Comparison of ENCODE assay signal across 13 cellular contexts in genomic region chr6:137698636-137699035, GRCh38.
A peak's percentile ranks its signal among the peaks of the same experiment; 100 is the strongest.
DNase-seq lines count a peak whose midpoint lies in the region; TF ChIP-seq lines count a peak whose summit lies in the region.
"Had no signal": no experiment of that assay in that cellular context is flagged by ENCODE, and none has a peak within 500 bp of the region (broad histone marks: within the 10 kb centered on the region; RNA-seq: fewer than 3 reads in every experiment).

No MANE protein-coding gene starts in this region.

- H3K79me2 ChIP-seq in Karpas-422 (ENCODE audit: low read length), result no peaks in the 10 kb centered on the region

- WGBS in stomach, 5 donors, result 63 to 75% (median 65%) methylated on average over 3 of the region's 3 CpGs

- peaks cover 61% of the 10 kb centered on the region for H3K4me1 ChIP-seq in SJSA1 (replicated peaks)
- H3K4me1 ChIP-seq in cardiac muscle cell (ENCODE audit: low read depth), result peaks cover 64% of the 10 kb centered on the region
- H3K4me1 ChIP-seq in stomach, result peaks cover 10 to 28% (median 21%) of the 10 kb centered on the region in 4 donors
- no peaks in the 10 kb centered on the region for H3K4me1 ChIP-seq in Karpas-422 (ENCODE audit: low read length)

- H3K9me3 ChIP-seq in SJSA1 (replicated peaks) (no peaks in the 10 kb centered on the region), cardiac muscle cell (ENCODE audit: low read depth) (no peaks in the 10 kb centered on the region), stomach (no peaks in the 10 kb centered on the region), Karpas-422 (ENCODE audit: low read length) (no peaks in the 10 kb centered on the region)
- H3K9me3 ChIP-seq: body of pancreas, heart left ventricle had no signal

- CTCF ChIA-PET in activated naive CD4-positive, alpha-beta T cell treated with anti-CD3 and anti-CD28 coated beads for 36 hours (lab: Charles Lee), result interaction anchor here (0.7 to 2.3 kb wide), 15 partner anchors 10 to 308 kb away, joined by 3 to 9 read pairs (median 4); no protein-coding TSS in a partner anchor

- H3K4me3 ChIP-seq in SJSA1, result no peak overlapping the region
- no peak overlapping the region for H3K4me3 ChIP-seq in cardiac muscle cell
- H3K4me3 ChIP-seq in stomach, result no peak overlapping the region
- no peak overlapping the region for H3K4me3 ChIP-seq in Karpas-422 (ENCODE audit: low read length)
- H3K4me3 ChIP-seq: body of pancreas, heart left ventricle had no signal

- no peak overlapping the region for H3K4me2 ChIP-seq in Karpas-422 (ENCODE audit: low read depth, low read length, poor library complexity, severe bottlenecking)

- no peaks in the 10 kb centered on the region for H4K20me1 ChIP-seq in Karpas-422 (ENCODE audit: insufficient read depth, low read depth, low read length)

- H3K27me3 ChIP-seq in SJSA1 (replicated peaks), result no peaks in the 10 kb centered on the region
- H3K27me3 ChIP-seq in cardiac muscle cell, result no peaks in the 10 kb centered on the region
- no peaks in the 10 kb centered on the region for H3K27me3 ChIP-seq in stomach
- no peaks in the 10 kb centered on the region for H3K27me3 ChIP-seq in Karpas-422 (ENCODE audit: low read length)
- H3K27me3 ChIP-seq: body of pancreas, heart left ventricle had no signal

- no peaks in the 10 kb centered on the region for H3K9me3 Mint-ChIP-seq in activated naive CD4-positive, alpha-beta T cell treated with anti-CD3 and anti-CD28 coated beads for 36 hours

- intact Hi-C loops in activated naive CD4-positive, alpha-beta T cell treated with anti-CD3 and anti-CD28 coated beads for 36 hours (cut with micrococcal nuclease), result loop anchor here (1.0 to 2.0 kb wide), 7 partner anchors 9 to 713 kb away; no protein-coding TSS in a partner anchor
- intact Hi-C loops in stomach (cut with DNase I; ENCODE audit: low total_unique reads), result no loop called here

- no peak overlapping the region for H3K9ac ChIP-seq in Karpas-422 (ENCODE audit: low read length)

- H3K36me3 ChIP-seq in SJSA1 (no peaks in the 10 kb centered on the region), cardiac muscle cell (no peaks in the 10 kb centered on the region), stomach (no peaks in the 10 kb centered on the region), Karpas-422 (ENCODE audit: insufficient read depth, low read length) (no peaks in the 10 kb centered on the region)
- H3K36me3 ChIP-seq: heart left ventricle had no signal

- no peak for DNase-seq in activated naive CD4-positive, alpha-beta T cell treated with anti-CD3 and anti-CD28 coated beads for 36 hours
- DNase-seq in activated naive CD4-positive, alpha-beta T cell treated with Interleukin-2 at 50 U/mL for 16 hours, result no peak
- peak in 1 of 2 experiments; percentile 34 for DNase-seq in SJSA1 (ENCODE audit: low read depth in 1 of 2, low spot score in 2 of 2)
- DNase-seq in cardiac muscle cell (ENCODE audit: low read depth in 1 of 2, low spot score in 1 of 2), result peak in 1 of 2 donors; percentile 26
- no peak for DNase-seq in stomach
- DNase-seq in Karpas-422, result no peak
- no peak for DNase-seq in dedifferentiated amniotic fluid mesenchymal stem cell (ENCODE audit: extremely low spot score)
- no peak for DNase-seq in NCI-H1092 treated with DMSO at 0.1 percent for 48 hours (lab: John Stamatoyannopoulos, UW)
- DNase-seq: NCI-H1436 treated with DMSO at 0.1 percent for 48 hours had no signal

- H3K27ac Mint-ChIP-seq in activated naive CD4-positive, alpha-beta T cell treated with anti-CD3 and anti-CD28 coated beads for 36 hours, result peak overlapping the region; percentile 78

- TF ChIP-seq CTCF in cardiac muscle cell (IDR thresholded peaks at IDR 0.05; ENCODE audit: low read depth, low read length) (no peak), stomach (IDR thresholded peaks at IDR 0.05) (no peak)

- peaks cover 12% of the 10 kb centered on the region for H3K27me3 Mint-ChIP-seq in activated naive CD4-positive, alpha-beta T cell treated with anti-CD3 and anti-CD28 coated beads for 36 hours (ENCODE audit: low read depth)

- H3K4me1 Mint-ChIP-seq in activated naive CD4-positive, alpha-beta T cell treated with anti-CD3 and anti-CD28 coated beads for 36 hours (ENCODE audit: low read depth), result peaks cover 31% of the 10 kb centered on the region

- no peak for TF ChIP-seq EP300 in stomach (IDR thresholded peaks at IDR 0.05)

- no peaks in the 10 kb centered on the region for H3K9me2 ChIP-seq in Karpas-422 (replicated peaks; ENCODE audit: insufficient read depth, low read length)

- no peak overlapping the region for H3K4me3 Mint-ChIP-seq in activated naive CD4-positive, alpha-beta T cell treated with anti-CD3 and anti-CD28 coated beads for 36 hours

- no peak for TF ChIP-seq POLR2A in stomach (IDR thresholded peaks at IDR 0.05)

- H3K27ac ChIP-seq in SJSA1, result peak overlapping the region; percentile 87
- peak overlapping the region; percentile 99 for H3K27ac ChIP-seq in cardiac muscle cell
- H3K27ac ChIP-seq in stomach, result peak overlapping the region in 3 of 5 donors; percentile 4 to 48 (median 33)
- H3K27ac ChIP-seq in Karpas-422 (ENCODE audit: low read length), result no peak overlapping the region
- H3K27ac ChIP-seq: C4-2B, VCaP had no signal

- H3K36me3 Mint-ChIP-seq in activated naive CD4-positive, alpha-beta T cell treated with anti-CD3 and anti-CD28 coated beads for 36 hours (ENCODE audit: low read depth), result no peaks in the 10 kb centered on the region

- H2AFZ ChIP-seq in Karpas-422 (ENCODE audit: low read length), result no peak overlapping the region
